1 cellular context compared by ENCODE assay signal in genomic region chr14:51547260-51547659, GRCh38.
TF ChIP-seq lines count a peak whose summit lies in the region.

No MANE protein-coding gene starts in this region.

TF ChIP-seq in SK-N-SH, 30 proteins besides CTCF, POLR2A, EP300 and RAD21 (continued from another document):
- TF ChIP-seq REST (IDR thresholded peaks at IDR 0.05; ENCODE audit: low read depth, low read length) (peak; percentile 72), EZH2phosphoT487 (IDR thresholded peaks at IDR 0.05; ENCODE audit: borderline replicate concordance, low read depth) (no peak), MXI1 (IDR thresholded peaks at IDR 0.05; ENCODE audit: low read depth, low read length) (no peak), POLR2AphosphoS5 (IDR thresholded peaks at IDR 0.05; ENCODE audit: low read depth, low read length) (peak; percentile 97), RFX5 (IDR thresholded peaks at IDR 0.05; ENCODE audit: low read length) (no peak), TCF12 (IDR thresholded peaks at IDR 0.05) (peak; percentile 98), YY1 (IDR thresholded peaks at IDR 0.05; ENCODE audit: low read depth) (0 out of 2 replicates have a peak, but pooled peaks have one; percentile 39), JUND (IDR thresholded peaks at IDR 0.05) (peak; percentile 99)
- TF ChIP-seq, protein P1, sequence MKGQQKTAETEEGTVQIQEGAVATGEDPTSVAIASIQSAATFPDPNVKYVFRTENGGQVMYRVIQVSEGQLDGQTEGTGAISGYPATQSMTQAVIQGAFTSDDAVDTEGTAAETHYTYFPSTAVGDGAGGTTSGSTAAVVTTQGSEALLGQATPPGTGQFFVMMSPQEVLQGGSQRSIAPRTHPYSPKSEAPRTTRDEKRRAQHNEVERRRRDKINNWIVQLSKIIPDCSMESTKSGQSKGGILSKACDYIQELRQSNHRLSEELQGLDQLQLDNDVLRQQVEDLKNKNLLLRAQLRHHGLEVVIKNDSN (IDR thresholded peaks at IDR 0.05; ENCODE audit: borderline replicate concordance, low read depth), result no peak
- TF ChIP-seq, protein P2, sequence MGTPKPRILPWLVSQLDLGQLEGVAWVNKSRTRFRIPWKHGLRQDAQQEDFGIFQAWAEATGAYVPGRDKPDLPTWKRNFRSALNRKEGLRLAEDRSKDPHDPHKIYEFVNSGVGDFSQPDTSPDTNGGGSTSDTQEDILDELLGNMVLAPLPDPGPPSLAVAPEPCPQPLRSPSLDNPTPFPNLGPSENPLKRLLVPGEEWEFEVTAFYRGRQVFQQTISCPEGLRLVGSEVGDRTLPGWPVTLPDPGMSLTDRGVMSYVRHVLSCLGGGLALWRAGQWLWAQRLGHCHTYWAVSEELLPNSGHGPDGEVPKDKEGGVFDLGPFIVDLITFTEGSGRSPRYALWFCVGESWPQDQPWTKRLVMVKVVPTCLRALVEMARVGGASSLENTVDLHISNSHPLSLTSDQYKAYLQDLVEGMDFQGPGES (IDR thresholded peaks at IDR 0.05; ENCODE audit: low read depth, low read length), result no peak
- TF ChIP-seq, protein P3, sequence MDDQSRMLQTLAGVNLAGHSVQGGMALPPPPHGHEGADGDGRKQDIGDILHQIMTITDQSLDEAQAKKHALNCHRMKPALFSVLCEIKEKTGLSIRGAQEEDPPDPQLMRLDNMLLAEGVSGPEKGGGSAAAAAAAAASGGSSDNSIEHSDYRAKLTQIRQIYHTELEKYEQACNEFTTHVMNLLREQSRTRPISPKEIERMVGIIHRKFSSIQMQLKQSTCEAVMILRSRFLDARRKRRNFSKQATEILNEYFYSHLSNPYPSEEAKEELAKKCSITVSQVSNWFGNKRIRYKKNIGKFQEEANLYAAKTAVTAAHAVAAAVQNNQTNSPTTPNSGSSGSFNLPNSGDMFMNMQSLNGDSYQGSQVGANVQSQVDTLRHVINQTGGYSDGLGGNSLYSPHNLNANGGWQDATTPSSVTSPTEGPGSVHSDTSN (IDR thresholded peaks at IDR 0.05), result peak; percentile 96
- TF ChIP-seq, protein P4, sequence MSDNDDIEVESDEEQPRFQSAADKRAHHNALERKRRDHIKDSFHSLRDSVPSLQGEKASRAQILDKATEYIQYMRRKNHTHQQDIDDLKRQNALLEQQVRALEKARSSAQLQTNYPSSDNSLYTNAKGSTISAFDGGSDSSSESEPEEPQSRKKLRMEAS (IDR thresholded peaks at IDR 0.05; ENCODE audit: low read depth), result peak; percentile 41; the same call in 1 of the 2 replicates
